18 cellular contexts compared by ENCODE assay signal in the genomic region with DNA sequence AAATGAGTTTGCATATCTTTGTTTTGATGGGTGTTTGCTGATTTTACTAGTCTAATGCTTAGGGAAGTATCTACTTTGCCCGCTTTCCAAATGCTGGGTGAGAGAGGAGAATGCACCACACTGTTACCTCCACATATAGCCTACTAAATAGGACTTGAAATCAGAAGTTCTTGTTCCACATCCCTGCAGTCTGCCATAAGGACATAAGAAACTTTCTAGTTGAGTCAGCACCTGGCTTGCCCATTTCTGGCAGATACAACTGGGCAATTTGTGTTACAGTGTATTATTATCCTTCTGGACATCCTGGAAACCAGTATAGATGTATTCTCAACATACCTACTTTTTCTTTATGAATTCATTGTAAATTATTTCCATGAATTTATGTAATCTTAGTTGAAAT. TPM values are rescaled to one million over a fixed set of nuclear protein-coding genes. Genes with fewer than 3 reads are reported as not detected.
DNase-seq lines count a peak whose midpoint lies in the region; ATAC-seq and TF ChIP-seq lines count a peak whose summit lies in the region.
"Had no signal": no experiment of that assay in that cellular context is flagged by ENCODE, and none has a peak within 500 bp of the region (broad histone marks: within the 10 kb centered on the region; RNA-seq: fewer than 3 reads in every experiment).

No MANE protein-coding gene starts in this region.

- no peak overlapping the region for H3K27ac Mint-ChIP-seq in activated T-helper 17 cell treated with anti-CD3 and anti-CD28 coated beads, Interleukin-2, amount 50 U/mL, for 72 hours

- TF ChIP-seq RAD21 in HCT116 (IDR thresholded peaks at IDR 0.05; ENCODE audit: low read depth): no peak

- no peaks in the 10 kb centered on the region for H3K27me3 ChIP-seq in HCT116 (ENCODE audit: insufficient read depth, low read length)

- DNase-seq in CD1c-positive myeloid dendritic cell (ENCODE audit: extremely low spot score) (peak; percentile 58), HCT116 (ENCODE audit: low read depth, low spot score) (no peak), fibroblast of the aortic adventitia (ENCODE audit: low read depth) (peak; percentile 44), inferior parietal cortex (ENCODE audit: extremely low spot score) (no peak), putamen (ENCODE audit: low spot score) (no peak)
- DNase-seq: activated CD4-positive, alpha-beta T cell treated with anti-CD3 and anti-CD28 coated beads for 48 hours; activated CD8-positive, alpha-beta memory T cell treated with anti-CD3 and anti-CD28 coated beads, Interleukin-2, amount 50 U/mL, for 48 hours; activated gamma-delta T cell treated with Interleukin-2 at 50 U/mL for 16 hours; anterior cingulate cortex; central memory CD4-positive, alpha-beta T cell; effector CD4-positive, alpha-beta T cell; H7; nucleus accumbens; stimulated activated CD4-positive, alpha-beta T cell treated with anti-CD3 and anti-CD28 coated beads, Interleukin-4, amount 100 ng/mL, for 1 hour; substantia nigra had no signal

- no peaks in the 10 kb centered on the region for H3K36me3 Mint-ChIP-seq in activated T-helper 17 cell treated with anti-CD3 and anti-CD28 coated beads, Interleukin-2, amount 50 U/mL, for 72 hours (ENCODE audit: low read depth)

- ATAC-seq in HCT116: no peak
- ATAC-seq in activated T-helper 17 cell treated with anti-CD3 and anti-CD28 coated beads, Interleukin-2, amount 50 U/mL, for 72 hours (replicated peaks): no peak
- ATAC-seq in GM21360 (IDR thresholded peaks at IDR 0.05; ENCODE audit: unreplicated experiment): no peak

- peaks cover 34% of the 10 kb centered on the region for H3K4me1 Mint-ChIP-seq in activated T-helper 17 cell treated with anti-CD3 and anti-CD28 coated beads, Interleukin-2, amount 50 U/mL, for 72 hours

- H3K9me3 Mint-ChIP-seq in activated T-helper 17 cell treated with anti-CD3 and anti-CD28 coated beads, Interleukin-2, amount 50 U/mL, for 72 hours: no peaks in the 10 kb centered on the region

- H4K20me1 ChIP-seq in HCT116 (ENCODE audit: insufficient read depth): no peaks in the 10 kb centered on the region

- POLR2A ChIA-PET in HCT116 (lab: Charles Lee): no interaction called here

- no TSS peak for BruUV-seq in HCT116 (replicated peaks; lab: Mats Ljungman, UMichigan)

- H3K4me1 ChIP-seq in HCT116 (ENCODE audit: control insufficient read depth in 1 of 2, insufficient read depth in 2 of 2, low read length in 2 of 2): peaks cover 55 to 75% of the 10 kb centered on the region in 2 experiments

- TF ChIP-seq CTCF in HCT116 (IDR thresholded peaks at IDR 0.05 in 2 of 3, conservative IDR thresholded peaks at IDR 0.05 in 1 of 3; ENCODE audit: borderline replicate concordance in 1 of 3, insufficient read depth in 1 of 3, low read depth in 2 of 3, low read length in 2 of 3) (no peak), fibroblast of the aortic adventitia (IDR thresholded peaks at IDR 0.05; ENCODE audit: insufficient read depth, low read length) (no peak)

- H3K27me3 Mint-ChIP-seq in activated T-helper 17 cell treated with anti-CD3 and anti-CD28 coated beads, Interleukin-2, amount 50 U/mL, for 72 hours: no peaks in the 10 kb centered on the region

- no peak overlapping the region for H3K4me3 Mint-ChIP-seq in activated T-helper 17 cell treated with anti-CD3 and anti-CD28 coated beads, Interleukin-2, amount 50 U/mL, for 72 hours

- no peaks in the 10 kb centered on the region for H3K9me2 ChIP-seq in HCT116 (ENCODE audit: insufficient read depth)

- H3K4me3 ChIP-seq in HCT116 (replicated peaks in 1 of 2; ENCODE audit: low read depth in 1 of 2, low read length in 2 of 2) (no peak overlapping the region), fibroblast of the aortic adventitia (ENCODE audit: low read depth, low read length) (no peak overlapping the region), skin epidermis (no peak overlapping the region)

- no peak for TF ChIP-seq POLR2A in HCT116 (IDR thresholded peaks at IDR 0.05; ENCODE audit: borderline replicate concordance, extremely low read depth, insufficient read depth, insufficient read length)

- H3K27ac ChIP-seq in HCT116 (ENCODE audit: low read depth, low read length): no peak overlapping the region
- peak overlapping the region in 11 of 21 experiments; percentile 19 to 85 (median 73) for H3K27ac ChIP-seq in skin epidermis

- no peak overlapping the region for H3K9ac ChIP-seq in HCT116 (ENCODE audit: low read length)

- RAD21 ChIA-PET in HCT116 (lab: Charles Lee; ENCODE audit: low non-redundant PET in 1 of 2, low total read pairs in 2 of 2, uncharacterized antibody in 2 of 2, unreplicated experiment in 2 of 2): interaction anchor here in 1 of 2 experiments (0.6 kb wide), 1 partner anchor 206 kb away, joined by 3 read pairs; no protein-coding TSS in a partner anchor

- intact Hi-C loops in HCT116 (cut with micrococcal nuclease): no loop called here

- H2AFZ ChIP-seq in HCT116 (ENCODE audit: low read depth, low read length, poor library complexity, severe bottlenecking): no peak overlapping the region

- CTCF ChIA-PET in HCT116 (lab: Charles Lee): no interaction called here

- H3K36me3 ChIP-seq in HCT116 (ENCODE audit: control insufficient read depth in 1 of 2, insufficient read depth in 2 of 2, low read length in 2 of 2): no peaks in the 10 kb centered on the region

- H3K79me2 ChIP-seq in HCT116 (ENCODE audit: insufficient read depth, low read length): peaks cover 26% of the 10 kb centered on the region

- peak overlapping the region; percentile 25; the same call in 1 of the 2 replicates for H3K4me2 ChIP-seq in HCT116 (ENCODE audit: low read length)

- H3K9me3 ChIP-seq in HCT116 (ENCODE audit: control insufficient read depth in 1 of 2, insufficient read depth in 1 of 2, low read depth in 1 of 2, low read length in 2 of 2): no peaks in the 10 kb centered on the region

TF ChIP-seq in HCT116, 20 proteins besides CTCF, POLR2A, EP300 and RAD21:
- TF ChIP-seq JUND (IDR thresholded peaks at IDR 0.05): no peak
- TF ChIP-seq, protein P1, sequence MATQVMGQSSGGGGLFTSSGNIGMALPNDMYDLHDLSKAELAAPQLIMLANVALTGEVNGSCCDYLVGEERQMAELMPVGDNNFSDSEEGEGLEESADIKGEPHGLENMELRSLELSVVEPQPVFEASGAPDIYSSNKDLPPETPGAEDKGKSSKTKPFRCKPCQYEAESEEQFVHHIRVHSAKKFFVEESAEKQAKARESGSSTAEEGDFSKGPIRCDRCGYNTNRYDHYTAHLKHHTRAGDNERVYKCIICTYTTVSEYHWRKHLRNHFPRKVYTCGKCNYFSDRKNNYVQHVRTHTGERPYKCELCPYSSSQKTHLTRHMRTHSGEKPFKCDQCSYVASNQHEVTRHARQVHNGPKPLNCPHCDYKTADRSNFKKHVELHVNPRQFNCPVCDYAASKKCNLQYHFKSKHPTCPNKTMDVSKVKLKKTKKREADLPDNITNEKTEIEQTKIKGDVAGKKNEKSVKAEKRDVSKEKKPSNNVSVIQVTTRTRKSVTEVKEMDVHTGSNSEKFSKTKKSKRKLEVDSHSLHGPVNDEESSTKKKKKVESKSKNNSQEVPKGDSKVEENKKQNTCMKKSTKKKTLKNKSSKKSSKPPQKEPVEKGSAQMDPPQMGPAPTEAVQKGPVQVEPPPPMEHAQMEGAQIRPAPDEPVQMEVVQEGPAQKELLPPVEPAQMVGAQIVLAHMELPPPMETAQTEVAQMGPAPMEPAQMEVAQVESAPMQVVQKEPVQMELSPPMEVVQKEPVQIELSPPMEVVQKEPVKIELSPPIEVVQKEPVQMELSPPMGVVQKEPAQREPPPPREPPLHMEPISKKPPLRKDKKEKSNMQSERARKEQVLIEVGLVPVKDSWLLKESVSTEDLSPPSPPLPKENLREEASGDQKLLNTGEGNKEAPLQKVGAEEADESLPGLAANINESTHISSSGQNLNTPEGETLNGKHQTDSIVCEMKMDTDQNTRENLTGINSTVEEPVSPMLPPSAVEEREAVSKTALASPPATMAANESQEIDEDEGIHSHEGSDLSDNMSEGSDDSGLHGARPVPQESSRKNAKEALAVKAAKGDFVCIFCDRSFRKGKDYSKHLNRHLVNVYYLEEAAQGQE (IDR thresholded peaks at IDR 0.05; ENCODE audit: low read depth): no peak
TF ChIP-seq in HCT116: peak in this region for 0.

RNA-seq across cellular contexts. Expression of a gene that starts 29.5 kb away (rescaled TPM):
- total RNA-seq in HCT116 (2021; ENCODE audit: unreplicated experiment): 64.6 TPM
- 68.6 and 75.8 TPM in 2 replicates for polyA plus RNA-seq in HCT116 (2012)
- 36.9 and 101 TPM in 2 replicates for total RNA-seq in fibroblast of the aortic adventitia (ENCODE audit: low replicate concordance)
- total RNA-seq in activated T-helper 17 cell treated with anti-CD3 and anti-CD28 coated beads, Interleukin-2, amount 50 U/mL, for 72 hours: 10 to 100 TPM; 31.5 to 33.0 TPM

RNA-seq across cellular contexts. Expression of a gene that starts 58.0 kb away (rescaled TPM):
- 16.7 TPM for total RNA-seq in HCT116 (2021; ENCODE audit: unreplicated experiment)
- 5.1 and 6.9 TPM in 2 replicates for polyA plus RNA-seq in HCT116 (2012)
- 9.7 and 14.2 TPM in 2 replicates for total RNA-seq in fibroblast of the aortic adventitia (ENCODE audit: low replicate concordance)
- 10 to 100 TPM; 20.8 to 24.1 TPM for total RNA-seq in activated T-helper 17 cell treated with anti-CD3 and anti-CD28 coated beads, Interleukin-2, amount 50 U/mL, for 72 hours

Comparison
In these comparisons a context has a peak if more than half of its experiments do, and no peak if none do; other contexts are left out.
1. DNase-seq: peak in CD1c-positive myeloid dendritic cell (single experiment) and fibroblast of the aortic adventitia (single experiment); none in HCT116 (single experiment), inferior parietal cortex (single experiment) and putamen (single experiment).